Comparison of ENCODE assay signal across 1 cellular context in genomic region chr15:39497759-39498565, GRCh38.
TF ChIP-seq lines count a peak whose summit lies in the region.

No MANE protein-coding gene starts in this region.

TF ChIP-seq in SK-N-SH, 30 proteins besides CTCF, POLR2A, EP300 and RAD21:
- TF ChIP-seq NRF1 (IDR thresholded peaks at IDR 0.05; ENCODE audit: low read depth, low read length) (no peak), SIN3A (IDR thresholded peaks at IDR 0.05; ENCODE audit: borderline replicate concordance, low read depth, low read length) (no peak), TAF1 (IDR thresholded peaks at IDR 0.05; ENCODE audit: borderline replicate concordance, low read depth, low read length) (no peak), RFX5 (IDR thresholded peaks at IDR 0.05; ENCODE audit: low read length) (no peak), NFIC (IDR thresholded peaks at IDR 0.05; ENCODE audit: borderline replicate concordance) (no peak), EZH2phosphoT487 (IDR thresholded peaks at IDR 0.05; ENCODE audit: borderline replicate concordance, low read depth) (no peak), POLR2AphosphoS5 (IDR thresholded peaks at IDR 0.05; ENCODE audit: low read depth, low read length) (no peak), TCF12 (IDR thresholded peaks at IDR 0.05) (no peak), FOXJ3 (CRISPR knock-in tag; IDR thresholded peaks at IDR 0.05) (no peak), REST (IDR thresholded peaks at IDR 0.05; ENCODE audit: low read depth, low read length) (no peak), RXRA (IDR thresholded peaks at IDR 0.05; ENCODE audit: borderline replicate concordance, low read depth) (no peak), PBX3 (IDR thresholded peaks at IDR 0.05) (no peak), FOXM1 (IDR thresholded peaks at IDR 0.05; ENCODE audit: low read depth) (no peak)
